ENCODE assay signal across 7 cellular contexts in the genomic region with DNA sequence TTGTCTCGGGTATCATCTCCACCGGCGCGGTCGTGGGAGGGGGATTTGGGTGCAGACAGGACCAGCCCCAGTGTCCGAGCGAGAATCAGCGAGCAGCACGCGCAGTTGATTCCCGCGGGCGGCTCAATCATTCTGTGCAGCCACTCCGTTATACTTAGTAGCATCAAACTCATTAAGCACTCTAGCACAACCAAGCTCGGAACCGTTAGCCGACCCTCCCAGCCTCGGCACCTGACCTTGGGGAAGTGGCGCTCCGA. TPM values are rescaled to one million over a fixed set of nuclear protein-coding genes. Genes with fewer than 3 reads are reported as not detected.
DNase-seq lines count a peak whose midpoint lies in the region; ATAC-seq and TF ChIP-seq lines count a peak whose summit lies in the region.

No MANE protein-coding gene starts in this region.

- H3K4me3 ChIP-seq in HL-60 (replicated peaks; ENCODE audit: insufficient read depth, low read length) (peak overlapping the region; percentile 94), iPS-18c (ENCODE audit: insufficient read depth, low read depth, low read length) (peak overlapping the region; percentile 71)

- peaks cover 42% of the 10 kb centered on the region for H3K4me1 Mint-ChIP-seq in activated naive CD8-positive, alpha-beta T cell treated with anti-CD3 and anti-CD28 coated beads for 36 hours

- TF ChIP-seq CTCF in HL-60 (IDR thresholded peaks at IDR 0.05; ENCODE audit: insufficient read depth, low read length) = no peak
- TF ChIP-seq CTCF in omental fat pad (IDR thresholded peaks at IDR 0.05) = no peak

- H3K9me3 Mint-ChIP-seq in activated naive CD8-positive, alpha-beta T cell treated with anti-CD3 and anti-CD28 coated beads for 36 hours = no peaks in the 10 kb centered on the region

- H3K4me3 Mint-ChIP-seq in activated naive CD8-positive, alpha-beta T cell treated with anti-CD3 and anti-CD28 coated beads for 36 hours = peak overlapping the region; percentile 85

- peaks cover 2% of the 10 kb centered on the region for H3K9me3 ChIP-seq in iPS-18c (ENCODE audit: control insufficient read depth, insufficient read depth, low read length)

- H3K27me3 Mint-ChIP-seq in activated naive CD8-positive, alpha-beta T cell treated with anti-CD3 and anti-CD28 coated beads for 36 hours = no peaks in the 10 kb centered on the region

- no peak for ATAC-seq in omental fat pad (ENCODE audit: low FRiP score)

- H3K27ac Mint-ChIP-seq in activated naive CD8-positive, alpha-beta T cell treated with anti-CD3 and anti-CD28 coated beads for 36 hours = peak overlapping the region; percentile 87

- peaks cover 18% of the 10 kb centered on the region for H3K36me3 Mint-ChIP-seq in activated naive CD8-positive, alpha-beta T cell treated with anti-CD3 and anti-CD28 coated beads for 36 hours

- H3K27ac ChIP-seq in HL-60 (replicated peaks) = peak overlapping the region; percentile 50
- H3K27ac ChIP-seq in substantia nigra (ENCODE audit: low read depth, low read length, poor library complexity, severe bottlenecking) = peak overlapping the region; percentile 92

- DNase-seq in HL-60 (ENCODE audit: low read depth in 1 of 2, low spot score in 1 of 2) = no peak
- no peak for DNase-seq in activated naive CD8-positive, alpha-beta T cell treated with anti-CD3 and anti-CD28 coated beads for 36 hours
- no peak for DNase-seq in substantia nigra (lab: John Stamatoyannopoulos, UW)
- no peak for DNase-seq in omental fat pad (ENCODE audit: low spot score)
- no peak for DNase-seq in LoVo (ENCODE audit: low spot score)
- no peak for DNase-seq in effector CD4-positive, alpha-beta T cell

- no peaks in the 10 kb centered on the region for H3K27me3 ChIP-seq in HL-60 (ENCODE audit: insufficient read depth, poor library complexity, severe bottlenecking)

RNA-seq across cellular contexts. Expression of a gene that starts 0.2 kb away (rescaled TPM):
- 1 to 10 TPM; 7.4 to 9.4 TPM for total RNA-seq in activated naive CD8-positive, alpha-beta T cell treated with anti-CD3 and anti-CD28 coated beads for 36 hours
- total RNA-seq in omental fat pad = 1 to 10 TPM; 2.9 to 9.3 (median 4.1) TPM

RNA-seq across cellular contexts. Expression of a gene that starts 0.4 kb away (rescaled TPM):
- total RNA-seq in activated naive CD8-positive, alpha-beta T cell treated with anti-CD3 and anti-CD28 coated beads for 36 hours = 10 to 100 TPM; 19.9 to 20.3 TPM
- 10 to 100 TPM; 37.8 to 67.1 (median 47.8) TPM for total RNA-seq in omental fat pad

RNA-seq across cellular contexts. Expression of a gene that starts 39.2 kb away (rescaled TPM):
- under 1 TPM; 0.49 to 0.52 TPM for total RNA-seq in activated naive CD8-positive, alpha-beta T cell treated with anti-CD3 and anti-CD28 coated beads for 36 hours
- 10 to 100 TPM; 14.4 to 43.8 (median 32.4) TPM for total RNA-seq in omental fat pad

RNA-seq across cellular contexts. Expression of a gene that starts 52.0 kb away (rescaled TPM):
- 100 to 1,000 TPM; 109 to 111 TPM for total RNA-seq in activated naive CD8-positive, alpha-beta T cell treated with anti-CD3 and anti-CD28 coated beads for 36 hours
- total RNA-seq in omental fat pad = 10 to 100 TPM; 15.1 to 25.1 (median 21.2) TPM

Comparison
In these comparisons a context has a peak if more than half of its experiments do, and no peak if none do; other contexts are left out.
1. RNA of a gene that starts 39.2 kb away (total RNA-seq): 14.4 to 43.8 TPM in omental fat pad; 0.49 to 0.52 TPM in activated naive CD8-positive, alpha-beta T cell treated with anti-CD3 and anti-CD28 coated beads for 36 hours; every median in the first group is over 10 times any median in the second.